Comparison of ENCODE assay signal across 5 cellular contexts in the genomic region with DNA sequence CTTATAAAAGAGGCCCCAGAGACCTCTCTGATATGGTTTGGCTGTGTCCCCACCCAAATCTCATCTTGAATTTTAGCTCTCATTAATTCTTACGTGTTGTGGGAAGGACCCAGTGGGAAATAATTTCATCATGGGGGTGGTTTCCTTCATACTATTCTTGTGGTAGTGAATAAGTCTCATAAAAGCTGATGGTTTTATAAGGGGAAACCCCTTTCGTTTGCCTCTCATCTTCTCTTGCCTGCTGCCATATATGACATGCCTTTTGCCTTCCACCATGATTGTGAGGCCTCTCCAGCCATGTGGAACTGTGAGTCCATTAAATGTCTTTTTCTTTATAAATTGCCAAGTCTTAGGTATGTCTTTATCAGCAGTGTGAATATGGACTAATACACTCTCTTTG.
"Had no signal": no experiment of that assay in that cellular context is flagged by ENCODE, and none has a peak within 500 bp of the region (broad histone marks: within the 10 kb centered on the region; RNA-seq: fewer than 3 reads in every experiment).

No MANE protein-coding gene starts in this region.

- H3K27ac Mint-ChIP-seq: GM23338, H9 had no signal

- H3K4me3 Mint-ChIP-seq: GM23338, H9 had no signal

- H3K9me3 Mint-ChIP-seq: GM23338 had no signal

- ATAC-seq: GM23338, K562 had no signal

- H3K4me1 Mint-ChIP-seq: GM23338, H9 had no signal

- DNase-seq: H9, HCEC 1CT, IMR-90 had no signal
